In the genomic region with DNA sequence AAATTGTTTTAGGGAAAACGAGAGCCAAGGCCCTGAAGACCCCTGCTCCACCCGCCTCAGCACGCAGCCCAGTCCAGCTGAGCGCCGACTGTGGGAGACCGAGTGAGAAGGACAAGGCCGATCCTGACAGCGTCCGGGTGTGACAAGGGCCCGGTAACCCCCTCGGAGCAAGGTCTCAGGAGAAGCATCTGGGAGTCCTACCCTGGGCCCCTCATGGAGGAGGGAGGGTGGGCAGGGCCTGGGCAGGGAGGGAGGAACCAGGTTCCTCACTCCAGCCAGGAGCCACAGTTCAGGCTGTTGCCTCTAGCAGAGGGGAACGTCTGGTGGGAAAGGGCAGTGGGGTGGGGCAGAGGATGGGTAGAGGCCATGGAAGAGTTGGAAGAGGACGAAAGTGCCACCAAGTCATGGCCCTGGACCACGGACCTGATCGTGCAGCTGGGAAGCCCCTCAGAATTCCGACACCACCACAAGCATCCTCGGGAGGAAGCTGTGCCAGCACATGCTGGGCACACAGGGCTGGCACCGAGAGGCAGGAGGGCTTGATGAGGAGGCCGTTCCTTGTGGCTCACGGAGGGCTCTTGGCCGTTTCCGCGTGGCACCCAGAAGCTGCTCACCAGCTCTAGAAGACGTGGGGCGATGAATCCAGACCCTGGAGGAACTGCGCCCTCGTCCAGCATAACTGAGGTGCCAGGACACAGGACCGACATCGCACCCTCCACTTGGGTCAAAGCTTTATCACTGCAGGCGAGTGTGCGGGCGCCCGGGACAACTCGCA, we compare ENCODE assay signal across 21 cellular contexts. TPM values are rescaled to one million over a fixed set of nuclear protein-coding genes. Genes with fewer than 3 reads are reported as not detected.
DNase-seq lines count a peak whose midpoint lies in the region; ATAC-seq and TF ChIP-seq lines count a peak whose summit lies in the region.
"Had no signal": no experiment of that assay in that cellular context is flagged by ENCODE, and none has a peak within 500 bp of the region (broad histone marks: within the 10 kb centered on the region; RNA-seq: fewer than 3 reads in every experiment).

No MANE protein-coding gene starts in this region.

- peak overlapping the region; percentile 38; the same call in 1 of the 2 replicates for H3K4ac ChIP-seq in IMR-90 (ENCODE audit: low read depth, low read length)

- no TSS peak for BruUV-seq in IMR-90 (replicated peaks; lab: Mats Ljungman, UMichigan)

- CTCF ChIA-PET in IMR-90 (lab: Yijun Ruan, JAX): interaction anchor here (1.0 kb wide), 1 partner anchor 14 kb away, joined by 4 read pairs; no protein-coding TSS in a partner anchor

- POLR2A ChIA-PET in IMR-90 (lab: Charles Lee; ENCODE audit: unreplicated experiment): no interaction called here

- H3K36me3 Mint-ChIP-seq in brain: no peaks in the 10 kb centered on the region
- peaks cover 2% of the 10 kb centered on the region for H3K36me3 Mint-ChIP-seq in mesothelial cell of epicardium

- no peak overlapping the region for H4K8ac ChIP-seq in IMR-90 (ENCODE audit: low read depth in 2 of 2, low read length in 2 of 2)

- H3K36me3 ChIP-seq in IMR-90 (ENCODE audit: control insufficient read depth, insufficient read depth, low read length): peaks cover 3% of the 10 kb centered on the region; the same call in 1 of the 2 replicates
- no peaks in the 10 kb centered on the region for H3K36me3 ChIP-seq in suprapubic skin
- no peaks in the 10 kb centered on the region for H3K36me3 ChIP-seq in heart right ventricle
- H3K36me3 ChIP-seq: colonic mucosa, upper lobe of left lung had no signal

- H3K4me1 ChIP-seq in IMR-90 (ENCODE audit: control insufficient read depth, insufficient read depth, low read length) (peaks cover 15% of the 10 kb centered on the region; the same call in 1 of the 2 replicates), suprapubic skin (peaks cover 20% of the 10 kb centered on the region), heart right ventricle (peaks cover 8 to 17% (median 12%) of the 10 kb centered on the region in 9 donors)
- H3K4me1 ChIP-seq: colonic mucosa had no signal

- no peak overlapping the region for H3K56ac ChIP-seq in IMR-90 (ENCODE audit: extremely low read depth, insufficient read depth, low read length)

- peak overlapping the region; percentile 71 for H3K27ac ChIP-seq in IMR-90 (ENCODE audit: insufficient read depth, low read length)
- no peak overlapping the region for H3K27ac ChIP-seq in suprapubic skin
- no peak overlapping the region for H3K27ac ChIP-seq in heart right ventricle
- H3K27ac ChIP-seq: colonic mucosa, upper lobe of left lung had no signal

- TF ChIP-seq RAD21 in IMR-90 (IDR thresholded peaks at IDR 0.05; ENCODE audit: low read length): no peak

- intact Hi-C loops in IMR-90 (cut with micrococcal nuclease) (no loop called here), heart right ventricle (cut with DNase I) (no loop called here)

- TF ChIP-seq POLR2A in IMR-90 (IDR thresholded peaks at IDR 0.05; ENCODE audit: low read depth, low read length) (no peak), suprapubic skin (IDR thresholded peaks at IDR 0.05) (no peak)

- H3K14ac ChIP-seq in IMR-90 (replicated peaks; ENCODE audit: low read depth, low read length): no peak overlapping the region

- H3K27me3 ChIP-seq in IMR-90 (ENCODE audit: control insufficient read depth, insufficient read depth, low read length) (peaks cover 2% of the 10 kb centered on the region), suprapubic skin (peaks cover 55% of the 10 kb centered on the region), heart right ventricle (peaks cover 13 to 49% (median 40%) of the 10 kb centered on the region in 7 donors)

- peak overlapping the region; percentile 2; the same call in 1 of the 2 replicates for H3K4me2 ChIP-seq in IMR-90 (ENCODE audit: low read depth, low read length)

- TF ChIP-seq CTCF in IMR-90 (conservative IDR thresholded peaks at IDR 0.05; ENCODE audit: low read depth, low read length): no peak
- TF ChIP-seq CTCF in brain (conservative IDR thresholded peaks at IDR 0.05): no peak
- no peak for TF ChIP-seq CTCF in mesothelial cell of epicardium (IDR thresholded peaks at IDR 0.05; ENCODE audit: unreplicated experiment)
- TF ChIP-seq CTCF in suprapubic skin (IDR thresholded peaks at IDR 0.05): no peak
- no peak for TF ChIP-seq CTCF in heart right ventricle (IDR thresholded peaks at IDR 0.05)

- no peaks in the 10 kb centered on the region for H4K20me1 ChIP-seq in IMR-90 (ENCODE audit: insufficient read depth, low read length)

- peak overlapping the region; percentile 58; the same call in 1 of the 2 replicates for H4K91ac ChIP-seq in IMR-90 (ENCODE audit: insufficient read depth, low read depth, low read length)

- no peak overlapping the region for H4K5ac ChIP-seq in IMR-90 (ENCODE audit: low read depth, low read length)

- TF ChIP-seq EP300 in suprapubic skin (IDR thresholded peaks at IDR 0.05): no peak

- H3K9me1 ChIP-seq in IMR-90 (ENCODE audit: insufficient read depth, low read length): no peaks in the 10 kb centered on the region

- no peak for DNase-seq in IMR-90
- DNase-seq in mesothelial cell of epicardium (ENCODE audit: low spot score in 2 of 2, unreplicated experiment in 2 of 2): no peak
- peak; percentile 51 to 73 for DNase-seq in suprapubic skin (ENCODE audit: low spot score in 2 of 2)
- DNase-seq in NCI-H1417 (lab: John Stamatoyannopoulos, UW): no peak
- no peak for DNase-seq in heart right ventricle
- DNase-seq: activated CD4-positive, alpha-beta T cell treated with anti-CD3 and anti-CD28 coated beads for 36 hours; activated naive CD4-positive, alpha-beta T cell treated with anti-CD3 and anti-CD28 coated beads, Interleukin-2, amount 50 U/mL, for 16 hours; activated T-cell treated with anti-CD3 and anti-CD28 coated beads, Interleukin-2, amount 50 U/mL, for 48 hours; amniotic stem cell; colonic mucosa; effector memory CD8-positive, alpha-beta T cell; HCEC 1CT; kidney glomerular epithelial cell; NCI-H1436; NCI-H345; NCI-H748 treated with DMSO at 0.1 percent for 48 hours; stimulated activated CD4-positive, alpha-beta T cell treated with anti-CD3 and anti-CD28 coated beads, Interleukin-2, amount 100 ng/mL, for 48 hours had no signal

- no peak overlapping the region for H2BK20ac ChIP-seq in IMR-90 (ENCODE audit: low read depth, low read length)

- peak overlapping the region; percentile 27 to 64 (median 33) for H3K4me3 Mint-ChIP-seq in brain
- H3K4me3 Mint-ChIP-seq in mesothelial cell of epicardium: peak overlapping the region; percentile 30
- H3K4me3 Mint-ChIP-seq: activated CD4-positive, alpha-beta T cell treated with anti-CD3 and anti-CD28 coated beads for 36 hours had no signal

- H3K9me3 Mint-ChIP-seq in brain (peaks cover 0 to 7% (median 0%) of the 10 kb centered on the region in 5 experiments), mesothelial cell of epicardium (no peaks in the 10 kb centered on the region)
- H3K9me3 Mint-ChIP-seq: effector memory CD8-positive, alpha-beta T cell had no signal

- H3K27me3 Mint-ChIP-seq in brain: peaks cover 6% of the 10 kb centered on the region
- peaks cover 29% of the 10 kb centered on the region for H3K27me3 Mint-ChIP-seq in mesothelial cell of epicardium (ENCODE audit: low read depth)

- peak overlapping the region; percentile 37 for H2BK5ac ChIP-seq in IMR-90 (ENCODE audit: low read depth, low read length, poor library complexity, severe bottlenecking)

- H3K4me1 Mint-ChIP-seq in brain: peaks cover 26% of the 10 kb centered on the region
- H3K4me1 Mint-ChIP-seq in mesothelial cell of epicardium: peaks cover 23% of the 10 kb centered on the region
- H3K4me1 Mint-ChIP-seq: activated CD4-positive, alpha-beta T cell treated with anti-CD3 and anti-CD28 coated beads for 36 hours had no signal

- peak overlapping the region; percentile 27; the same call in 1 of the 2 replicates for H3K18ac ChIP-seq in IMR-90 (ENCODE audit: low read depth, low read length)

- WGBS in IMR-90 (ENCODE audit: extremely low coverage in 2 of 2, insufficient read length in 1 of 2), 2 experiments: 78% methylated on average over 7 of the region's 34 CpGs; no CpG with 5 or more reads in 1 of the 2 experiments
- 66% methylated on average over 26 of the region's 34 CpGs for WGBS in suprapubic skin
- WGBS in heart right ventricle, 2 donors: 73% methylated on average over 34 of the region's 34 CpGs

- no peak overlapping the region for H3K23ac ChIP-seq in IMR-90 (ENCODE audit: low read depth, low read length)

- no peak overlapping the region for H3K9ac ChIP-seq in IMR-90 (ENCODE audit: low read depth, low read length)

- H2BK120ac ChIP-seq in IMR-90 (ENCODE audit: low read depth, low read length): no peak overlapping the region

- H3K4me3 ChIP-seq in IMR-90 (ENCODE audit: insufficient read depth, low read depth, low read length): no peak overlapping the region
- H3K4me3 ChIP-seq in suprapubic skin: no peak overlapping the region
- H3K4me3 ChIP-seq in heart right ventricle: no peak overlapping the region
- H3K4me3 ChIP-seq: colonic mucosa, upper lobe of left lung had no signal

- H3K9me3 ChIP-seq in IMR-90 (ENCODE audit: control insufficient read depth, insufficient read depth, low read length): no peaks in the 10 kb centered on the region
- H3K9me3 ChIP-seq in suprapubic skin: no peaks in the 10 kb centered on the region
- no peaks in the 10 kb centered on the region for H3K9me3 ChIP-seq in heart right ventricle
- H3K9me3 ChIP-seq: colonic mucosa, upper lobe of left lung had no signal

- H3K27ac Mint-ChIP-seq in brain (peak overlapping the region in 2 of 5 experiments; percentile 8 to 74), mesothelial cell of epicardium (peak overlapping the region; percentile 84)
- H3K27ac Mint-ChIP-seq: activated CD4-positive, alpha-beta T cell treated with anti-CD3 and anti-CD28 coated beads for 36 hours; effector memory CD8-positive, alpha-beta T cell had no signal

- ATAC-seq in IMR-90 (ENCODE audit: low read depth) (no peak), HG02852 (IDR thresholded peaks at IDR 0.05; ENCODE audit: unreplicated experiment) (no peak), heart right ventricle (no peak)
- ATAC-seq: activated CD4-positive, alpha-beta T cell treated with anti-CD3 and anti-CD28 coated beads for 36 hours; effector memory CD8-positive, alpha-beta T cell had no signal

- H2AFZ ChIP-seq in IMR-90 (replicated peaks; ENCODE audit: low read length, poor library complexity): peak overlapping the region; percentile 67

- peak overlapping the region; percentile 50; the same call in 1 of the 2 replicates for H2AK5ac ChIP-seq in IMR-90 (ENCODE audit: low read depth, low read length)

- H2AK9ac ChIP-seq in IMR-90 (replicated peaks; ENCODE audit: low read depth, low read length, poor library complexity): peak overlapping the region; percentile 72

- dilution Hi-C loops in IMR-90 (cut with HindIII; ENCODE audit: low sequenced_read_pairs, unreplicated experiment): no loop called here

- in situ Hi-C loops in IMR-90 (cut with MboI; ENCODE audit: low sequenced_read_pairs): no loop called here

- H2BK15ac ChIP-seq in IMR-90 (ENCODE audit: low read depth, low read length): no peak overlapping the region

- H3K79me1 ChIP-seq in IMR-90 (ENCODE audit: low read depth in 1 of 2, low read length in 2 of 2): no peaks in the 10 kb centered on the region

RNA-seq across cellular contexts. Expression of a gene that starts 2.2 kb away (rescaled TPM):
- 0.18 and 0.56 TPM in 2 replicates for total RNA-seq in IMR-90 (2012; rRNA removed)
- 1.1 TPM in 2 replicates for polyA plus RNA-seq in IMR-90 (2012; rRNA removed)
- polyA plus RNA-seq in IMR-90 (2012; cell fraction: cytosol; rRNA removed): 0.48 and 1.4 TPM in 2 replicates
- polyA plus RNA-seq in IMR-90 (2012; cell fraction: nucleus; rRNA removed; ENCODE audit: low replicate concordance): 1.9 and 4.0 TPM in 2 replicates
- polyA plus RNA-seq in brain (ENCODE audit: insufficient read depth, low read depth, low replicate concordance): 12.0 TPM
- total RNA-seq in mesothelial cell of epicardium: 20.3 to 23.7 TPM (median 21.0 TPM) in 3 replicates
- total RNA-seq in suprapubic skin: 1 to 10 TPM in 1 of 4 donors, under 1 TPM in 3; 0.08 to 2.5 (median 0.58) TPM
- under 1 TPM in 8 of 10 donors, not detected in 2; 0.04 to 0.88 (median 0.20) TPM for total RNA-seq in heart right ventricle
- polyA plus RNA-seq in heart right ventricle: under 1 TPM in 1 of 2 donors, not detected in 1; 0.07 TPM
- total RNA-seq: activated CD4-positive, alpha-beta T cell treated with anti-CD3 and anti-CD28 coated beads for 36 hours; osteocyte had no signal

Comparison
In these comparisons a context has a peak if more than half of its experiments do, and no peak if none do; other contexts are left out.
1. DNase-seq: peak in suprapubic skin (2 of 2); none in IMR-90 (single experiment), mesothelial cell of epicardium (0 of 2), NCI-H1417 (0 of 3) and heart right ventricle (0 of 2).